Comparison of ENCODE assay signal across 9 cellular contexts in the genomic region with DNA sequence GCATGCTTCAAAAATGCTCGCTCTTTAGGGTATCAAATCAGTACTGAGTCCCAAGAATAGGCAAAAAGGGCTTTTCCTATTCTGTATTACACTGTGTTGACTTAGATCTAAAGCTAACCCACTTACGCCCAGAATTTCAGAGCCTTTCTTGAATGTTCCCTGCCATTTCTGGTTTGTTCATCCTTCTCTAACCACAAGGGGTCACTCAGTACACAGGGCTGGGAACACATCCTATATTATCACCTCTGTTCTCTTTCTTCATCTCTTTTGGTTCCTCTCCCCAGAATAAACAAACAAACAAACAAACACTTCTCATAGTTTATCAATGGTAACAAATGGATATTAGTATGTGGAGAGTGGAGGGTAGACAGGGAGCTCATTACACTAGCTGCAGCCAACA. TPM values are rescaled to one million over a fixed set of nuclear protein-coding genes. Genes with fewer than 3 reads are reported as not detected.
DNase-seq lines count a peak whose midpoint lies in the region; ATAC-seq and TF ChIP-seq lines count a peak whose summit lies in the region.
"Had no signal": no experiment of that assay in that cellular context is flagged by ENCODE, and none has a peak within 500 bp of the region (broad histone marks: within the 10 kb centered on the region; RNA-seq: fewer than 3 reads in every experiment).

No MANE protein-coding gene starts in this region.

- H3K4me3 ChIP-seq in HCT116 (replicated peaks in 1 of 2; ENCODE audit: low read depth in 1 of 2, low read length in 2 of 2) (no peak overlapping the region), PC-3 (ENCODE audit: low read length) (no peak overlapping the region), fibroblast of pulmonary artery (replicated peaks; ENCODE audit: low read depth, low read length) (no peak overlapping the region), ovary (no peak overlapping the region)

- H3K27me3 Mint-ChIP-seq in CD4-positive, alpha-beta T cell: peaks cover 5% of the 10 kb centered on the region
- peaks cover 3% of the 10 kb centered on the region for H3K27me3 Mint-ChIP-seq in activated CD8-positive, alpha-beta memory T cell treated with anti-CD3 and anti-CD28 coated beads, Interleukin-2, amount 10 ng/mL, durations not matched to agents 7 days and 5 days
- H3K27me3 Mint-ChIP-seq: stimulated activated naive CD8-positive, alpha-beta T cell treated with anti-CD3 and anti-CD28 coated beads, Interleukin-15, Interleukin-2, amounts not matched to agents 100 ng/mL and 50 ng/mL, for 24 hours had no signal

- no peak for ATAC-seq in CD4-positive, alpha-beta T cell (ENCODE audit: poor library complexity)
- ATAC-seq in HCT116 (peak; percentile 81), PC-3 (peak; percentile 69), HG03442 (IDR thresholded peaks at IDR 0.05; ENCODE audit: unreplicated experiment) (no peak)
- ATAC-seq in activated CD8-positive, alpha-beta memory T cell treated with anti-CD3 and anti-CD28 coated beads, Interleukin-2, amount 10 ng/mL, durations not matched to agents 7 days and 5 days: no peak

- 18 to 30% (median 25%) methylated on average over 2 of the region's 2 CpGs for WGBS in ovary, 3 donors

- H3K9ac ChIP-seq in HCT116 (ENCODE audit: low read length) (no peak overlapping the region), PC-3 (ENCODE audit: low read length) (no peak overlapping the region)

- CTCF ChIA-PET in CD4-positive, alpha-beta T cell (lab: Charles Lee): no interaction called here
- CTCF ChIA-PET in HCT116 (lab: Charles Lee): interaction anchor here (0.7 to 1.0 kb wide), 2 partner anchors 404 to 444 kb away, joined by 3 read pairs; no protein-coding TSS in a partner anchor
- CTCF ChIA-PET in PC-3 (lab: Charles Lee): interaction anchor here (0.6 kb wide), 1 partner anchor 26 kb away, joined by 4 read pairs; no protein-coding TSS in a partner anchor
- CTCF ChIA-PET in activated CD8-positive, alpha-beta memory T cell treated with anti-CD3 and anti-CD28 coated beads, Interleukin-2, amount 10 ng/mL, durations not matched to agents 7 days and 5 days (lab: Charles Lee): no interaction called here

- H3K4me1 Mint-ChIP-seq in CD4-positive, alpha-beta T cell (ENCODE audit: low read depth): no peaks in the 10 kb centered on the region
- H3K4me1 Mint-ChIP-seq in activated CD8-positive, alpha-beta memory T cell treated with anti-CD3 and anti-CD28 coated beads, Interleukin-2, amount 10 ng/mL, durations not matched to agents 7 days and 5 days: no peaks in the 10 kb centered on the region

- no peaks in the 10 kb centered on the region for H3K36me3 Mint-ChIP-seq in CD4-positive, alpha-beta T cell (ENCODE audit: low read depth)
- no peaks in the 10 kb centered on the region for H3K36me3 Mint-ChIP-seq in activated CD8-positive, alpha-beta memory T cell treated with anti-CD3 and anti-CD28 coated beads, Interleukin-2, amount 10 ng/mL, durations not matched to agents 7 days and 5 days

- no peaks in the 10 kb centered on the region for H3K4me1 ChIP-seq in HCT116 (ENCODE audit: control insufficient read depth in 1 of 2, insufficient read depth in 2 of 2, low read length in 2 of 2)
- no peaks in the 10 kb centered on the region for H3K4me1 ChIP-seq in PC-3 (ENCODE audit: insufficient read depth, low read length)
- no peaks in the 10 kb centered on the region for H3K4me1 ChIP-seq in ovary (ENCODE audit: insufficient read depth)

- H4K20me1 ChIP-seq in HCT116 (ENCODE audit: insufficient read depth) (no peaks in the 10 kb centered on the region), PC-3 (ENCODE audit: low read length) (no peaks in the 10 kb centered on the region)

- no peaks in the 10 kb centered on the region for H3K9me3 ChIP-seq in CD4-positive, alpha-beta T cell (ENCODE audit: control insufficient read depth, low read length)
- H3K9me3 ChIP-seq in HCT116 (ENCODE audit: control insufficient read depth in 1 of 2, insufficient read depth in 1 of 2, low read depth in 1 of 2, low read length in 2 of 2): no peaks in the 10 kb centered on the region
- no peaks in the 10 kb centered on the region for H3K9me3 ChIP-seq in PC-3 (ENCODE audit: low read length)
- no peaks in the 10 kb centered on the region for H3K9me3 ChIP-seq in ovary

- no peaks in the 10 kb centered on the region for H3F3A ChIP-seq in PC-3 (ENCODE audit: low read length, unreplicated experiment)

- H3K4me2 ChIP-seq in HCT116 (ENCODE audit: low read length) (no peak overlapping the region), PC-3 (ENCODE audit: low read length) (no peak overlapping the region)

- H2AFZ ChIP-seq in HCT116 (ENCODE audit: low read depth, low read length, poor library complexity, severe bottlenecking): peak overlapping the region; percentile 45
- H2AFZ ChIP-seq in PC-3 (ENCODE audit: low read length): no peak overlapping the region

- BruUV-seq in HCT116 (replicated peaks; lab: Mats Ljungman, UMichigan): no TSS peak
- no TSS peak for BruUV-seq in PC-3 (replicated peaks; lab: Mats Ljungman, UMichigan)

- POLR2A ChIA-PET in CD4-positive, alpha-beta T cell (lab: Charles Lee): no interaction called here
- POLR2A ChIA-PET in HCT116 (lab: Charles Lee) (no interaction called here), PC-3 (lab: Charles Lee; ENCODE audit: unreplicated experiment) (no interaction called here)

- intact Hi-C loops in CD4-positive, alpha-beta T cell (cut with DNase I, micrococcal nuclease): loop anchor here (10.0 kb wide), 2 partner anchors 409 to 1049 kb away; no protein-coding TSS in a partner anchor
- intact Hi-C loops in HCT116 (cut with micrococcal nuclease) (loop anchor here (1.0 to 10.0 kb wide), 5 partner anchors 131 to 1049 kb away; a partner anchor contains a TSS), PC-3 (cut with micrococcal nuclease) (loop anchor here (5.0 to 10.0 kb wide), 2 partner anchors 269 to 752 kb away; a partner anchor contains a TSS), ovary (cut with DNase I) (no loop called here)

- no peak for TF ChIP-seq POLR2A in HCT116 (IDR thresholded peaks at IDR 0.05; ENCODE audit: borderline replicate concordance, extremely low read depth, insufficient read depth, insufficient read length)
- no peak for TF ChIP-seq POLR2A in ovary (IDR thresholded peaks at IDR 0.05)

- no peak overlapping the region for H3K27ac Mint-ChIP-seq in CD4-positive, alpha-beta T cell
- no peak overlapping the region for H3K27ac Mint-ChIP-seq in activated CD8-positive, alpha-beta memory T cell treated with anti-CD3 and anti-CD28 coated beads, Interleukin-2, amount 10 ng/mL, durations not matched to agents 7 days and 5 days
- H3K27ac Mint-ChIP-seq: stimulated activated naive CD8-positive, alpha-beta T cell treated with anti-CD3 and anti-CD28 coated beads, Interleukin-15, Interleukin-2, amounts not matched to agents 100 ng/mL and 50 ng/mL, for 24 hours had no signal

- no peak overlapping the region for H3K27ac ChIP-seq in CD4-positive, alpha-beta T cell (ENCODE audit: low read depth, low read length)
- H3K27ac ChIP-seq in HCT116 (ENCODE audit: low read depth, low read length): no peak overlapping the region
- no peak overlapping the region for H3K27ac ChIP-seq in PC-3 (ENCODE audit: low read length)
- H3K27ac ChIP-seq in ovary: no peak overlapping the region

- no peaks in the 10 kb centered on the region for H3K79me2 ChIP-seq in HCT116 (ENCODE audit: insufficient read depth, low read length)
- no peaks in the 10 kb centered on the region for H3K79me2 ChIP-seq in PC-3 (ENCODE audit: low read length)

- RAD21 ChIA-PET in HCT116 (lab: Charles Lee; ENCODE audit: low non-redundant PET in 1 of 2, low total read pairs in 2 of 2, uncharacterized antibody in 2 of 2, unreplicated experiment in 2 of 2): interaction anchor here (1.0 to 1.4 kb wide), 3 partner anchors 300 to 752 kb away, joined by 3 to 6 read pairs (median 3); a partner anchor contains a TSS

- no peak overlapping the region for H3K4me3 Mint-ChIP-seq in CD4-positive, alpha-beta T cell
- no peak overlapping the region for H3K4me3 Mint-ChIP-seq in activated CD8-positive, alpha-beta memory T cell treated with anti-CD3 and anti-CD28 coated beads, Interleukin-2, amount 10 ng/mL, durations not matched to agents 7 days and 5 days
- H3K4me3 Mint-ChIP-seq: stimulated activated naive CD8-positive, alpha-beta T cell treated with anti-CD3 and anti-CD28 coated beads, Interleukin-15, Interleukin-2, amounts not matched to agents 100 ng/mL and 50 ng/mL, for 24 hours had no signal

- H3K9me2 ChIP-seq in HCT116 (ENCODE audit: insufficient read depth) (no peaks in the 10 kb centered on the region), PC-3 (replicated peaks; ENCODE audit: low read length) (no peaks in the 10 kb centered on the region)

- TF ChIP-seq RAD21 in HCT116 (IDR thresholded peaks at IDR 0.05; ENCODE audit: low read depth): peak; percentile 83

- no peaks in the 10 kb centered on the region for H3K9me3 Mint-ChIP-seq in CD4-positive, alpha-beta T cell
- H3K9me3 Mint-ChIP-seq in activated CD8-positive, alpha-beta memory T cell treated with anti-CD3 and anti-CD28 coated beads, Interleukin-2, amount 10 ng/mL, durations not matched to agents 7 days and 5 days (ENCODE audit: low read depth): no peaks in the 10 kb centered on the region
- H3K9me3 Mint-ChIP-seq: stimulated activated naive CD8-positive, alpha-beta T cell treated with anti-CD3 and anti-CD28 coated beads, Interleukin-15, Interleukin-2, amounts not matched to agents 100 ng/mL and 50 ng/mL, for 24 hours had no signal

- TF ChIP-seq CTCF in CD4-positive, alpha-beta T cell (IDR thresholded peaks at IDR 0.05): peak; percentile 38
- TF ChIP-seq CTCF in HCT116 (IDR thresholded peaks at IDR 0.05 in 2 of 3, conservative IDR thresholded peaks at IDR 0.05 in 1 of 3; ENCODE audit: borderline replicate concordance in 1 of 3, insufficient read depth in 1 of 3, low read depth in 2 of 3, low read length in 2 of 3) (peak; percentile 54 to 69 (median 63); a peak in 5 of 6 replicates), PC-3 (conservative IDR thresholded peaks at IDR 0.05; ENCODE audit: low read depth, low read length) (peak; percentile 81), fibroblast of pulmonary artery (IDR thresholded peaks at IDR 0.05; ENCODE audit: low read length, missing control alignments) (peak; percentile 65), ovary (IDR thresholded peaks at IDR 0.05) (peak in 1 of 3 donors; percentile 38)

- no peaks in the 10 kb centered on the region for H3K36me3 ChIP-seq in HCT116 (ENCODE audit: control insufficient read depth in 1 of 2, insufficient read depth in 2 of 2, low read length in 2 of 2)
- H3K36me3 ChIP-seq in PC-3 (ENCODE audit: low read depth, low read length): no peaks in the 10 kb centered on the region
- no peaks in the 10 kb centered on the region for H3K36me3 ChIP-seq in ovary

- no peaks in the 10 kb centered on the region for H3K27me3 ChIP-seq in CD4-positive, alpha-beta T cell (ENCODE audit: control insufficient read depth, insufficient read depth, low read length)
- H3K27me3 ChIP-seq in HCT116 (ENCODE audit: insufficient read depth, low read length) (no peaks in the 10 kb centered on the region), PC-3 (ENCODE audit: low read length) (no peaks in the 10 kb centered on the region), ovary (no peaks in the 10 kb centered on the region)

- no peak for TF ChIP-seq EP300 in ovary (IDR thresholded peaks at IDR 0.05)

- DNase-seq in CD4-positive, alpha-beta T cell: no peak
- DNase-seq in HCT116 (ENCODE audit: low read depth, low spot score) (peak; percentile 27), PC-3 (peak; percentile 56), fibroblast of pulmonary artery (ENCODE audit: low read depth) (peak; percentile 48), superior temporal gyrus (ENCODE audit: extremely low spot score) (peak; percentile 38), ovary (no peak)
- no peak for DNase-seq in activated CD8-positive, alpha-beta memory T cell treated with anti-CD3 and anti-CD28 coated beads, Interleukin-2, amount 10 ng/mL, durations not matched to agents 7 days and 5 days

RNA-seq across cellular contexts. Expression of a gene that starts 25.5 kb away (rescaled TPM):
- 10 to 100 TPM; 12.5 to 12.9 TPM for total RNA-seq in CD4-positive, alpha-beta T cell
- total RNA-seq in HCT116 (2021; ENCODE audit: unreplicated experiment) (20.6 TPM), PC-3 (2014; rRNA removed) (24.8 and 25.7 TPM in 2 replicates), ovary (10 to 100 TPM; 15.4 to 26.4 (median 19.4) TPM)
- polyA plus RNA-seq in HCT116 (2012): 11.6 and 15.6 TPM in 2 replicates
- polyA plus RNA-seq in ovary: 10 to 100 TPM in 1 of 2 donors, 1 to 10 TPM in 1; 9.6 to 25.9 TPM
- total RNA-seq in activated CD8-positive, alpha-beta memory T cell treated with anti-CD3 and anti-CD28 coated beads, Interleukin-2, amount 10 ng/mL, durations not matched to agents 7 days and 5 days: 1 to 10 TPM; 7.3 to 8.4 TPM

Comparison
In these comparisons a context has a peak if more than half of its experiments do, and no peak if none do; other contexts are left out.
1. ATAC-seq: peak in HCT116 (single experiment) and PC-3 (single experiment); none in CD4-positive, alpha-beta T cell (single experiment), activated CD8-positive, alpha-beta memory T cell treated with anti-CD3 and anti-CD28 coated beads, Interleukin-2, amount 10 ng/mL, durations not matched to agents 7 days and 5 days (single experiment) and HG03442 (single experiment).
2. DNase-seq: peak in HCT116 (single experiment), PC-3 (single experiment), fibroblast of pulmonary artery (single experiment) and superior temporal gyrus (single experiment); none in CD4-positive, alpha-beta T cell (0 of 10), ovary (0 of 5) and activated CD8-positive, alpha-beta memory T cell treated with anti-CD3 and anti-CD28 coated beads, Interleukin-2, amount 10 ng/mL, durations not matched to agents 7 days and 5 days (single experiment).
3. CTCF ChIA-PET loops: an anchor here in HCT116 (0.7 to 1.0 kb wide) and PC-3 (0.6 kb wide); none called in CD4-positive, alpha-beta T cell and activated CD8-positive, alpha-beta memory T cell treated with anti-CD3 and anti-CD28 coated beads, Interleukin-2, amount 10 ng/mL, durations not matched to agents 7 days and 5 days.
4. intact Hi-C loops: an anchor here in CD4-positive, alpha-beta T cell (10.0 kb wide), HCT116 (1.0 to 10.0 kb wide) and PC-3 (5.0 to 10.0 kb wide); none called in ovary.